In the genomic region with DNA sequence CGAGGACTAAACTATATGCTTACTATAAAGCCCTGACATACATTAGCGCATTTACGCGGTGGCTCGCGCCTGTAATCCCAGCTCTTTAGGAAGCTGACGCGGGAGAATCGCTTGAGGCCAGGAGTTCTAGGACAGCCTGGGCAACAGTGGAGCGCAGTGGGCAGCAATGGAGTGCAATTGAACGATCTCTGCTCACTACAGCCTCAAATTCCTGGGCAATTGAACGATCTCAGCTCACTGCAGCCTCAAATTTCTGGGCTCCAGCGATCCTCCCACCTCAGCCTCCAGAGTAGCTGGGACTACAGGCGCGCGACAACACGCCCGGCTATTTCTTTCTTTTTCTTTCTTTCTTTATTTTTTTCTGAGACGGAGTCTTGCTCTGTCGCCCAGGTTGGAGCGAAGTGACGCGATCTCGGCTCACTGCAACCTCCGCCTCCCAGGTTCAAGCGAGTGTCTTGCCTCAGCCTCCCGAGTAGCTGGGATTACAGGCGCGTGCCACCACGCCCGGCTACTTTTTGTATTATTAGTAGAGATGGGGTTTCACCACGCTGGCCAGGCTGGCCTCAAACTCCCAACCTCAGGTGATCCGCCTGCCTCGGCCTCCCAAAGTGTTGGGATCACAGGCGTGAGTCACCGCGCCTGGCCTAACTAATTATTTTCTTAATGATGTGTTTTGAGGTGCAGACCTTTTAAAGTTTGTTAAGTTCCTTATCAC, we compare ENCODE assay signal across 8 cellular contexts. TPM values are rescaled to one million over a fixed set of nuclear protein-coding genes. Genes with fewer than 3 reads are reported as not detected.
DNase-seq lines count a peak whose midpoint lies in the region; ATAC-seq, FAIRE-seq and TF ChIP-seq lines count a peak whose summit lies in the region.

No MANE protein-coding gene starts in this region.

- H3K4me2 ChIP-seq in OCI-LY1 (ENCODE audit: low read length): peak overlapping the region; percentile 85

- H2AFZ ChIP-seq in OCI-LY1 (ENCODE audit: low read length): no peak overlapping the region

- FAIRE-seq in pancreas (lab: Jason Lieb, UNC): no peak

- no peaks in the 10 kb centered on the region for H3F3A ChIP-seq in OCI-LY1 (ENCODE audit: insufficient read depth, low read length)

- H3K9me3 ChIP-seq in ES-I3 (ENCODE audit: control insufficient read depth, insufficient read depth, low read length): no peaks in the 10 kb centered on the region
- no peaks in the 10 kb centered on the region for H3K9me3 ChIP-seq in OCI-LY1 (ENCODE audit: low read length)
- H3K9me3 ChIP-seq in pancreas: no peaks in the 10 kb centered on the region

- no peaks in the 10 kb centered on the region for H3K79me2 ChIP-seq in OCI-LY1 (ENCODE audit: insufficient read depth, low read length)

- H3K27me3 ChIP-seq in OCI-LY1 (ENCODE audit: insufficient read depth, low read length): no peaks in the 10 kb centered on the region
- H3K27me3 ChIP-seq in pancreas: no peaks in the 10 kb centered on the region

- no peaks in the 10 kb centered on the region for H3K9me2 ChIP-seq in OCI-LY1 (ENCODE audit: low read depth, low read length)

- WGBS in pancreas, 2 donors: 46 to 48% methylated on average over 37 of the region's 37 CpGs

- H3K4me1 ChIP-seq in ES-I3 (ENCODE audit: insufficient read depth, low read length): no peaks in the 10 kb centered on the region
- peaks cover 17% of the 10 kb centered on the region for H3K4me1 ChIP-seq in OCI-LY1 (ENCODE audit: insufficient read depth, low read length, severe bottlenecking)
- H3K4me1 ChIP-seq in pancreas: peaks cover 0 to 19% (median 7%) of the 10 kb centered on the region in 3 donors

- intact Hi-C loops in pancreas (cut with DNase I): no loop called here

- DNase-seq in epithelial cell of proximal tubule (ENCODE audit: low read depth): no peak
- no peak for DNase-seq in pancreas
- no peak for DNase-seq in effector CD4-positive, alpha-beta T cell
- no peak for DNase-seq in T-helper 9 cell
- no peak for DNase-seq in AG20443 (ENCODE audit: low spot score)

- H3K36me3 ChIP-seq in ES-I3 (ENCODE audit: insufficient read depth, low read length) (no peaks in the 10 kb centered on the region), OCI-LY1 (ENCODE audit: insufficient read depth, low read length) (no peaks in the 10 kb centered on the region), pancreas (no peaks in the 10 kb centered on the region)

- no peak overlapping the region for H3K27ac ChIP-seq in OCI-LY1 (ENCODE audit: low read depth, low read length, poor library complexity, severe bottlenecking)
- H3K27ac ChIP-seq in pancreas: peak overlapping the region in 2 of 4 donors; percentile 35 to 65

- H3K9ac ChIP-seq in ES-I3 (ENCODE audit: low read depth, low read length) (peak overlapping the region; percentile 71), OCI-LY1 (ENCODE audit: low read length) (peak overlapping the region; percentile 85; the same call in 1 of the 2 replicates)

- TF ChIP-seq CTCF in OCI-LY1 (IDR thresholded peaks at IDR 0.05; ENCODE audit: low read length) (no peak), epithelial cell of proximal tubule (conservative IDR thresholded peaks at IDR 0.05; ENCODE audit: low read depth, low read length) (no peak), pancreas (IDR thresholded peaks at IDR 0.05) (no peak)

- peak; percentile 7 to 32 (median 23) for ATAC-seq in pancreas
- ATAC-seq in activated CD4-positive, CD25-positive, alpha-beta regulatory T cell treated with anti-CD3 and anti-CD28 coated beads, Interleukin-2, amount 50 U/mL, for 24 hours: no peak

- H3K4me3 ChIP-seq in OCI-LY1 (ENCODE audit: low read depth, low read length, poor library complexity, severe bottlenecking): peak overlapping the region; percentile 81
- H3K4me3 ChIP-seq in epithelial cell of proximal tubule (ENCODE audit: low read depth, low read length): peak overlapping the region; percentile 99
- H3K4me3 ChIP-seq in pancreas: peak overlapping the region; percentile 55 to 92 (median 71)

- no peaks in the 10 kb centered on the region for H4K20me1 ChIP-seq in OCI-LY1 (ENCODE audit: insufficient read depth, low read length)

RNA-seq across cellular contexts. Expression of a gene that starts 0.5 kb away (rescaled TPM):
- 6.9 and 9.9 TPM in 2 replicates for total RNA-seq in epithelial cell of proximal tubule
- 10 to 100 TPM in 1 of 6 donors, 1 to 10 TPM in 5; 5.9 to 13.6 (median 8.0) TPM for total RNA-seq in pancreas
- polyA plus RNA-seq in pancreas: 10 to 100 TPM; 21.8 to 34.0 TPM

RNA-seq across cellular contexts. Expression of a gene that starts 56.8 kb away (rescaled TPM):
- total RNA-seq in epithelial cell of proximal tubule (30.8 and 39.3 TPM in 2 replicates), pancreas (10 to 100 TPM; 47.4 to 93.3 (median 83.2) TPM)
- polyA plus RNA-seq in pancreas: 10 to 100 TPM; 42.4 to 53.3 TPM

Comparison
In these comparisons a context has a peak if more than half of its experiments do, and no peak if none do; other contexts are left out.
1. ATAC-seq: peak in pancreas (4 of 4); none in activated CD4-positive, CD25-positive, alpha-beta regulatory T cell treated with anti-CD3 and anti-CD28 coated beads, Interleukin-2, amount 50 U/mL, for 24 hours (0 of 2).
2. Peak in every context shown above with its lines, with median percentiles within 50 percentile points of each other: H3K4me3 ChIP-seq.